28 cellular contexts compared by ENCODE assay signal in genomic region chr2:1964659-1965058, GRCh38.
"Had no signal": no experiment of that assay in that cellular context is flagged by ENCODE, and none has a peak within 500 bp of the region (broad histone marks: within the 10 kb centered on the region; RNA-seq: fewer than 3 reads in every experiment).

No MANE protein-coding gene starts in this region.

- H3K36me3 ChIP-seq: brain microvascular endothelial cell, esophagus muscularis mucosa, gastroesophageal sphincter, heart right ventricle had no signal

- H3K36me3 Mint-ChIP-seq: activated naive CD8-positive, alpha-beta T cell had no signal

- H3K4me1 Mint-ChIP-seq: activated CD4-positive, alpha-beta memory T cell treated with anti-CD3 and anti-CD28 coated beads, Interleukin-2, amount 10 ng/mL, durations not matched to agents 7 days and 5 days; activated CD4-positive, alpha-beta T cell treated with anti-CD3 and anti-CD28 coated beads for 36 hours; activated CD4-positive, alpha-beta T cell treated with anti-CD3 and anti-CD28 coated beads, Interleukin-2, amount 10 ng/mL, durations not matched to agents 7 days and 5 days; activated T-helper 17 cell treated with anti-CD3 and anti-CD28 coated beads, Interleukin-2, amount 50 U/mL, for 72 hours; central memory CD8-positive, alpha-beta T cell had no signal

- H3K4me3 ChIP-seq: coronary artery, esophagus muscularis mucosa, gastroesophageal sphincter, heart right ventricle had no signal

- H3K27ac ChIP-seq: brain microvascular endothelial cell, coronary artery, esophagus muscularis mucosa, gastroesophageal sphincter, heart right ventricle had no signal

- H3K9me3 Mint-ChIP-seq: activated CD4-positive, alpha-beta memory T cell treated with anti-CD3 and anti-CD28 coated beads, Interleukin-2, amount 10 ng/mL, durations not matched to agents 7 days and 5 days; activated CD4-positive, alpha-beta T cell treated with anti-CD3 and anti-CD28 coated beads, Interleukin-2, amount 10 ng/mL, durations not matched to agents 7 days and 5 days; activated T-cell treated with anti-CD3 and anti-CD28 coated beads, Interleukin-2, amount 50 U/mL, for 4 hours; activated T-helper 17 cell treated with anti-CD3 and anti-CD28 coated beads, Interleukin-2, amount 50 U/mL, for 72 hours; central memory CD8-positive, alpha-beta T cell; dendritic cell treated with granulocyte-macrophage colony-stimulating factor and Interleukin-4, amounts not matched to agents 40 ng/mL and 50 ng/mL, for 4 days; effector memory CD8-positive, alpha-beta T cell had no signal

- H3K4me3 Mint-ChIP-seq: activated CD4-positive, alpha-beta memory T cell treated with anti-CD3 and anti-CD28 coated beads, Interleukin-2, amount 10 ng/mL, durations not matched to agents 7 days and 5 days; activated CD4-positive, alpha-beta T cell treated with anti-CD3 and anti-CD28 coated beads for 36 hours; activated CD4-positive, alpha-beta T cell treated with anti-CD3 and anti-CD28 coated beads, Interleukin-2, amount 10 ng/mL, durations not matched to agents 7 days and 5 days; activated naive CD8-positive, alpha-beta T cell; activated T-cell treated with anti-CD3 and anti-CD28 coated beads, Interleukin-2, amount 50 U/mL, for 4 hours; activated T-helper 17 cell treated with anti-CD3 and anti-CD28 coated beads, Interleukin-2, amount 50 U/mL, for 72 hours; central memory CD8-positive, alpha-beta T cell; dendritic cell treated with granulocyte-macrophage colony-stimulating factor and Interleukin-4, amounts not matched to agents 40 ng/mL and 50 ng/mL, for 4 days; effector memory CD8-positive, alpha-beta T cell had no signal

- H3K27ac Mint-ChIP-seq: activated CD4-positive, alpha-beta memory T cell treated with anti-CD3 and anti-CD28 coated beads, Interleukin-2, amount 10 ng/mL, durations not matched to agents 7 days and 5 days; activated CD4-positive, alpha-beta T cell treated with anti-CD3 and anti-CD28 coated beads for 36 hours; activated CD4-positive, alpha-beta T cell treated with anti-CD3 and anti-CD28 coated beads, Interleukin-2, amount 10 ng/mL, durations not matched to agents 7 days and 5 days; activated naive CD8-positive, alpha-beta T cell; activated T-helper 17 cell treated with anti-CD3 and anti-CD28 coated beads, Interleukin-2, amount 50 U/mL, for 72 hours; dendritic cell treated with granulocyte-macrophage colony-stimulating factor and Interleukin-4, amounts not matched to agents 40 ng/mL and 50 ng/mL, for 4 days; effector memory CD8-positive, alpha-beta T cell had no signal

- H3K27me3 ChIP-seq: brain microvascular endothelial cell, heart right ventricle had no signal

- DNase-seq: activated CD4-positive, alpha-beta memory T cell treated with anti-CD3 and anti-CD28 coated beads, Interleukin-2, amount 10 ng/mL, durations not matched to agents 7 days and 5 days; activated CD4-positive, alpha-beta T cell treated with anti-CD3 and anti-CD28 coated beads for 36 hours; activated CD4-positive, alpha-beta T cell treated with anti-CD3 and anti-CD28 coated beads, Interleukin-2, amount 10 ng/mL, durations not matched to agents 7 days and 5 days; activated CD4-positive, alpha-beta T cell treated with anti-CD3 and anti-CD28 coated beads, Interleukin-2, amount 50 U/mL, for 4 hours; activated CD4-positive, CD25-positive, alpha-beta regulatory T cell; activated CD4-positive, CD25-positive, alpha-beta regulatory T cell treated with anti-CD3 and anti-CD28 coated beads, Interleukin-2, amount 50 U/mL, for 72 hours; activated CD8-positive, alpha-beta memory T cell treated with anti-CD3 and anti-CD28 coated beads for 24 hours; activated effector memory CD4-positive, alpha-beta T cell treated with Interleukin-2 at 50 U/mL for 16 hours; activated gamma-delta T cell treated with Interleukin-2 at 50 U/mL for 16 hours; activated naive CD4-positive, alpha-beta T cell treated with anti-CD3 and anti-CD28 coated beads, Interleukin-2, amount 50 U/mL, for 16 hours; activated naive CD4-positive, alpha-beta T cell treated with Interleukin-2 at 50 U/mL for 16 hours; activated T-cell treated with anti-CD3 and anti-CD28 coated beads, Interleukin-2, amount 50 U/mL, for 4 hours; amniotic stem cell; anterior cingulate cortex; brain microvascular endothelial cell; effector CD4-positive, alpha-beta T cell; effector memory CD8-positive, alpha-beta T cell; erythroblast; foreskin melanocyte; heart right ventricle; T-helper 2 cell had no signal

- ATAC-seq: activated CD4-positive, alpha-beta T cell treated with anti-CD3 and anti-CD28 coated beads for 36 hours; activated T-cell treated with anti-CD3 and anti-CD28 coated beads, Interleukin-2, amount 50 U/mL, for 4 hours; activated T-helper 17 cell treated with anti-CD3 and anti-CD28 coated beads, Interleukin-2, amount 50 U/mL, for 72 hours; effector memory CD8-positive, alpha-beta T cell; gastroesophageal sphincter had no signal

- H3K27me3 Mint-ChIP-seq: activated CD4-positive, alpha-beta memory T cell treated with anti-CD3 and anti-CD28 coated beads, Interleukin-2, amount 10 ng/mL, durations not matched to agents 7 days and 5 days; activated naive CD8-positive, alpha-beta T cell; activated T-helper 17 cell treated with anti-CD3 and anti-CD28 coated beads, Interleukin-2, amount 50 U/mL, for 72 hours; central memory CD8-positive, alpha-beta T cell had no signal

- H3K4me1 ChIP-seq: esophagus muscularis mucosa, gastroesophageal sphincter had no signal
